Comparison of ENCODE assay signal across 1 cellular context in the genomic region with DNA sequence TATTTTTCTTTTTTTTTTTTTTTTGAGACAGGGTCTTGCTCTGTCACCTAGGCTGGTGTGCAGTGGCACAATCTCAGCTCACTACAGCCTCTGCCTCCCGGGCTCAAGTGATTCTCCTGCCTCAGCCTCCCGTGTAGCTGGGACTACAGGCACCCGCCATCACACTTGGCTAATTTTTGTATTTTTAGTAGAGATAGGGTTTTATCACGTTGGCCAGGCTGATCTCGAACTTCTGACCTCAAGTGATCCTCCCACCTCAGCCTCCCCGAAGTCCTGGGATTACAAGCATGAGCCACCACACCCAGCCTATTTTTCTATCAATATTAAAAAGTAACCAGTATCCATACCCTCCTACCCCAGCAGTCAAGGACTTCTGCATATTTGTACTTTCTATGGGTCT.
A peak's percentile ranks its signal among the peaks of the same experiment; 100 is the strongest.
TF ChIP-seq lines count a peak whose summit lies in the region.

No MANE protein-coding gene starts in this region.

TF ChIP-seq in K562, 482 proteins besides CTCF, POLR2A, EP300 and RAD21:
- TF ChIP-seq CBFA2T2 (conservative IDR thresholded peaks at IDR 0.05) (peak; percentile 63), NCOR1 (IDR thresholded peaks at IDR 0.05) (peak; percentile 65), TAL1 (IDR thresholded peaks at IDR 0.05) (peak; percentile 61; the same call in 1 of the 2 replicates), TCF3 (CRISPR knock-in tag; IDR thresholded peaks at IDR 0.05) (peak; percentile 39), ARID1B (IDR thresholded peaks at IDR 0.05) (peak; percentile 69), BCOR (IDR thresholded peaks at IDR 0.05) (peak; percentile 31; the same call in 1 of the 2 replicates), KDM1A (IDR thresholded peaks at IDR 0.05) (0 out of 4 replicates have a peak, but pooled peaks of 1 of the 2 experiments have one; percentile 10), DPF2 (IDR thresholded peaks at IDR 0.05) (peak; percentile 42; the same call in 1 of the 2 replicates), CBFA2T3 (IDR thresholded peaks at IDR 0.05) (peak; percentile 82)
